20 cellular contexts compared by ENCODE assay signal in the genomic region with DNA sequence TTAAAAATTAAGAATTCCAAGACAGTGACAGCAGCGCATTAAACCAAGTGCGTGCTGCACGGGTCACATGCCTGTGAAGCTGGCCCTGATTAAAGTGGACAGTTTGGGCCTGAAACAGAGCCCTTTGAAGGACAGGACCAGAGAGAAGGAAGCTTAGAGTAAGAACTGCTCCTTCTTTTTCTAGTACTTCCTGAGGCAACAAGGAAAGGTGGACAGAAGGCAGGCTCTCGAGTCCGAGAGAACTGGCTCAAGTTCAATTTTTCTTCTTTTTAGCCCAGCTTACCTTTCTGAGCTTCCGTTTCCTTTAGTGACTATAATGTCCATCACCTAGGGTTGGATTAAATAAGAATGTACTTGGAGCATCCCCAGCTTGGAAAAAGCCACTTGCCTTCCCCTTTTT. TPM values are rescaled to one million over a fixed set of nuclear protein-coding genes. Genes with fewer than 3 reads are reported as not detected.
DNase-seq lines count a peak whose midpoint lies in the region; ATAC-seq, FAIRE-seq and TF ChIP-seq lines count a peak whose summit lies in the region.
"Had no signal": no experiment of that assay in that cellular context is flagged by ENCODE, and none has a peak within 500 bp of the region (broad histone marks: within the 10 kb centered on the region; RNA-seq: fewer than 3 reads in every experiment).

No MANE protein-coding gene starts in this region.

- FAIRE-seq in GM19239 (lab: Jason Lieb, UNC), result no peak
- FAIRE-seq: A204.1, endometrium, small intestine had no signal

- no peak for TF ChIP-seq CTCF in left ventricle myocardium inferior (IDR thresholded peaks at IDR 0.05; ENCODE audit: borderline replicate concordance)
- TF ChIP-seq CTCF in upper lobe of left lung (IDR thresholded peaks at IDR 0.05), result no peak

- H3K4me1 ChIP-seq in left ventricle myocardium inferior (peaks cover 100% of the 10 kb centered on the region), upper lobe of left lung (peaks cover 87 to 99% (median 98%) of the 10 kb centered on the region in 4 donors)

- H3K27me3 ChIP-seq in left ventricle myocardium inferior (ENCODE audit: low read depth) (no peaks in the 10 kb centered on the region), upper lobe of left lung (no peaks in the 10 kb centered on the region), MG63 (no peaks in the 10 kb centered on the region)
- H3K27me3 ChIP-seq: uterus had no signal

- TF ChIP-seq EP300 in upper lobe of left lung (IDR thresholded peaks at IDR 0.05), result no peak

- peaks cover 87 to 90% of the 10 kb centered on the region in 2 donors for H3K4me1 Mint-ChIP-seq in natural killer cell treated with Interleukin-12 subunit alpha and Interleukin-12 subunit beta and Interleukin-15 and Interleukin-18, amount 100 ng/mL, for 72 hours (ENCODE audit: low read depth in 2 of 2)

- H3K27ac ChIP-seq in left ventricle myocardium inferior (replicated peaks) (peak overlapping the region; percentile 79), epithelial cell of prostate (peak overlapping the region; percentile 7), upper lobe of left lung (peak overlapping the region; percentile 72 to 87 (median 78))

- ATAC-seq in left cardiac atrium (no peak), upper lobe of left lung (ENCODE audit: low FRiP score in 2 of 2) (no peak)
- ATAC-seq in natural killer cell treated with Interleukin-12 subunit alpha and Interleukin-12 subunit beta and Interleukin-15 and Interleukin-18, amount 100 ng/mL, for 72 hours, result no peak
- ATAC-seq: activated CD8-positive, alpha-beta T cell treated with anti-CD3 and anti-CD28 coated beads for 36 hours; stimulated activated memory B cell treated with anti-CD40 and anti-IgM and Interleukin-4, amounts not matched to agents 10 μg/mL and 1 μg/mL and 100 μg/mL, for 72 hours had no signal

- peak overlapping the region; percentile 72 to 74 for H3K27ac Mint-ChIP-seq in natural killer cell treated with Interleukin-12 subunit alpha and Interleukin-12 subunit beta and Interleukin-15 and Interleukin-18, amount 100 ng/mL, for 72 hours

- H3K27me3 Mint-ChIP-seq in natural killer cell treated with Interleukin-12 subunit alpha and Interleukin-12 subunit beta and Interleukin-15 and Interleukin-18, amount 100 ng/mL, for 72 hours, result no peaks in the 10 kb centered on the region
- H3K27me3 Mint-ChIP-seq: activated CD8-positive, alpha-beta T cell treated with anti-CD3 and anti-CD28 coated beads for 36 hours; CD8-positive, alpha-beta memory T cell; stimulated activated memory B cell treated with anti-CD40 and anti-IgM and Interleukin-4, amounts not matched to agents 10 μg/mL and 1 μg/mL and 100 μg/mL, for 72 hours had no signal

- H3K9me3 Mint-ChIP-seq in natural killer cell treated with Interleukin-12 subunit alpha and Interleukin-12 subunit beta and Interleukin-15 and Interleukin-18, amount 100 ng/mL, for 72 hours, result peaks cover 3% of the 10 kb centered on the region
- H3K9me3 Mint-ChIP-seq: activated CD8-positive, alpha-beta T cell treated with anti-CD3 and anti-CD28 coated beads for 36 hours; CD8-positive, alpha-beta memory T cell; stimulated activated memory B cell treated with anti-CD40 and anti-IgM and Interleukin-4, amounts not matched to agents 10 μg/mL and 1 μg/mL and 100 μg/mL, for 72 hours had no signal

- H3K36me3 ChIP-seq in left ventricle myocardium inferior (no peaks in the 10 kb centered on the region), upper lobe of left lung (no peaks in the 10 kb centered on the region), MG63 (peaks cover 38% of the 10 kb centered on the region)
- H3K36me3 ChIP-seq: uterus had no signal

- H3K9me3 ChIP-seq in left ventricle myocardium inferior (replicated peaks) (no peaks in the 10 kb centered on the region), upper lobe of left lung (no peaks in the 10 kb centered on the region), MG63 (no peaks in the 10 kb centered on the region)
- H3K9me3 ChIP-seq: uterus had no signal

- H3K4me3 ChIP-seq in left ventricle myocardium inferior (peak overlapping the region; percentile 15), upper lobe of left lung (no peak overlapping the region), MG63 (no peak overlapping the region)
- H3K4me3 ChIP-seq: uterus had no signal

- 62 to 65% methylated on average over 6 of the region's 6 CpGs for WGBS in upper lobe of left lung, 2 donors

- no peak for TF ChIP-seq POLR2A in upper lobe of left lung (IDR thresholded peaks at IDR 0.05)

- H3K36me3 Mint-ChIP-seq in natural killer cell treated with Interleukin-12 subunit alpha and Interleukin-12 subunit beta and Interleukin-15 and Interleukin-18, amount 100 ng/mL, for 72 hours, result peaks cover 10% of the 10 kb centered on the region

- intact Hi-C loops in left ventricle myocardium inferior (cut with micrococcal nuclease), result no loop called here
- intact Hi-C loops in left cardiac atrium (cut with DNase I), result no loop called here

- DNase-seq in left ventricle myocardium inferior (no peak), left cardiac atrium (no peak), epithelial cell of prostate (ENCODE audit: low read depth, low spot score) (no peak), upper lobe of left lung (no peak), MG63 (no peak), GM19239 (ENCODE audit: insufficient read length, low spot score) (no peak)
- no peak for DNase-seq in natural killer cell treated with Interleukin-12 subunit alpha and Interleukin-12 subunit beta and Interleukin-15 and Interleukin-18, amount 100 ng/mL, for 72 hours (ENCODE audit: low spot score)
- no peak for DNase-seq in activated CD8-positive, alpha-beta memory T cell treated with anti-CD3 and anti-CD28 coated beads for 24 hours
- DNase-seq: activated CD8-positive, alpha-beta T cell treated with anti-CD3 and anti-CD28 coated beads for 36 hours; CD8-positive, alpha-beta memory T cell; EL; foreskin fibroblast; NCI-H1048; NCI-H774; SW 1271; uterus had no signal

- H3K4me3 Mint-ChIP-seq in natural killer cell treated with Interleukin-12 subunit alpha and Interleukin-12 subunit beta and Interleukin-15 and Interleukin-18, amount 100 ng/mL, for 72 hours, result no peak overlapping the region
- H3K4me3 Mint-ChIP-seq: activated CD8-positive, alpha-beta T cell treated with anti-CD3 and anti-CD28 coated beads for 36 hours had no signal

RNA-seq across cellular contexts. Expression of gene ANP32A, which starts 26.9 kb away (rescaled TPM):
- total RNA-seq in left ventricle myocardium inferior (150 TPM), left cardiac atrium (100 to 1,000 TPM; 106 to 118 TPM), upper lobe of left lung (100 to 1,000 TPM in 2 of 6 donors, 10 to 100 TPM in 4; 62.9 to 110 (median 81.5) TPM)
- total RNA-seq in natural killer cell treated with Interleukin-12 subunit alpha and Interleukin-12 subunit beta and Interleukin-15 and Interleukin-18, amount 100 ng/mL, for 72 hours, result 100 to 1,000 TPM; 208 to 278 TPM
- 44.3 and 47.5 TPM in 2 replicates for total RNA-seq in MG63 (2014; rRNA removed; shearing (Covaris generic); ENCODE audit: low replicate concordance)

Comparison
In these comparisons a context has a peak if more than half of its experiments do, and no peak if none do; other contexts are left out.
1. H3K27ac ChIP-seq: peak in every context shown above with its lines; median percentile 79 in left ventricle myocardium inferior; 78 in upper lobe of left lung; 7 in epithelial cell of prostate.